ENCODE assay signal across 8 cellular contexts in genomic region chr3:190696777-190697501, GRCh38.
DNase-seq lines count a peak whose midpoint lies in the region; ATAC-seq, FAIRE-seq and TF ChIP-seq lines count a peak whose summit lies in the region.

No MANE protein-coding gene starts in this region.

- TF ChIP-seq CTCF in GM12875 (IDR thresholded peaks at IDR 0.05; ENCODE audit: borderline replicate concordance, insufficient read depth, low read depth, low read length): peak; percentile 22; the same call in 1 of the 2 replicates
- TF ChIP-seq CTCF in gastroesophageal sphincter (IDR thresholded peaks at IDR 0.05): peak; percentile 13 to 38 (median 28)
- TF ChIP-seq CTCF in testis (IDR thresholded peaks at IDR 0.05): peak; percentile 24 to 52 (median 33)

- WGBS in gastroesophageal sphincter (ENCODE audit: low coverage in 1 of 2), 2 donors: 30 to 50% methylated on average over 2 to 7 of the region's 7 CpGs
- WGBS in testis, 2 donors: 53 to 59% methylated on average over 7 of the region's 7 CpGs

- no peak overlapping the region for H3K4me3 Mint-ChIP-seq in stimulated activated effector memory CD8-positive, alpha-beta T cell treated with anti-CD3 and anti-CD28 coated beads, Interleukin-12 subunit alpha, Interleukin-12 subunit beta, amount 100 ng/mL, for 72 hours

- H3K4me1 ChIP-seq in gastroesophageal sphincter (no peaks in the 10 kb centered on the region), testis (no peaks in the 10 kb centered on the region)

- no peaks in the 10 kb centered on the region for H3K9me3 Mint-ChIP-seq in stimulated activated effector memory CD8-positive, alpha-beta T cell treated with anti-CD3 and anti-CD28 coated beads, Interleukin-12 subunit alpha, Interleukin-12 subunit beta, amount 100 ng/mL, for 72 hours

- intact Hi-C loops in testis (cut with DNase I; ENCODE audit: low total_unique reads): no loop called here

- H3K27ac ChIP-seq in gastroesophageal sphincter: no peak overlapping the region
- no peak overlapping the region for H3K27ac ChIP-seq in testis

- H3K36me3 Mint-ChIP-seq in stimulated activated effector memory CD8-positive, alpha-beta T cell treated with anti-CD3 and anti-CD28 coated beads, Interleukin-12 subunit alpha, Interleukin-12 subunit beta, amount 100 ng/mL, for 72 hours: no peaks in the 10 kb centered on the region

- H3K4me3 ChIP-seq in GM12875 (ENCODE audit: low read depth, low read length) (no peak overlapping the region), gastroesophageal sphincter (no peak overlapping the region), testis (no peak overlapping the region)

- H3K9me3 ChIP-seq in gastroesophageal sphincter: no peaks in the 10 kb centered on the region
- no peaks in the 10 kb centered on the region for H3K9me3 ChIP-seq in testis

- H3K36me3 ChIP-seq in gastroesophageal sphincter (no peaks in the 10 kb centered on the region), testis (ENCODE audit: low read depth, missing control alignments) (no peaks in the 10 kb centered on the region)

- FAIRE-seq in A204.1 (lab: Jason Lieb, UNC): peak; percentile 70

- TF ChIP-seq POLR2A in gastroesophageal sphincter (IDR thresholded peaks at IDR 0.05) (no peak), testis (IDR thresholded peaks at IDR 0.05) (no peak)

- DNase-seq in RPMI8226 (peak; percentile 33), testis (no peak), KG1 (lab: John Stamatoyannopoulos, UW) (no peak)
- no peak for DNase-seq in stimulated activated effector memory CD8-positive, alpha-beta T cell treated with anti-CD3 and anti-CD28 coated beads, Interleukin-12 subunit alpha, Interleukin-12 subunit beta, amount 100 ng/mL, for 72 hours (ENCODE audit: low spot score in 2 of 2)

- H3K27me3 ChIP-seq in gastroesophageal sphincter: no peaks in the 10 kb centered on the region
- H3K27me3 ChIP-seq in testis: no peaks in the 10 kb centered on the region

- no peak for ATAC-seq in gastroesophageal sphincter
- ATAC-seq in stimulated activated effector memory CD8-positive, alpha-beta T cell treated with anti-CD3 and anti-CD28 coated beads, Interleukin-12 subunit alpha, Interleukin-12 subunit beta, amount 100 ng/mL, for 72 hours: no peak
- ATAC-seq in HG02852 (IDR thresholded peaks at IDR 0.05; ENCODE audit: unreplicated experiment): no peak

- no peak overlapping the region for H3K27ac Mint-ChIP-seq in stimulated activated effector memory CD8-positive, alpha-beta T cell treated with anti-CD3 and anti-CD28 coated beads, Interleukin-12 subunit alpha, Interleukin-12 subunit beta, amount 100 ng/mL, for 72 hours

- H3K4me1 Mint-ChIP-seq in stimulated activated effector memory CD8-positive, alpha-beta T cell treated with anti-CD3 and anti-CD28 coated beads, Interleukin-12 subunit alpha, Interleukin-12 subunit beta, amount 100 ng/mL, for 72 hours: no peaks in the 10 kb centered on the region

- no peak for TF ChIP-seq EP300 in gastroesophageal sphincter (IDR thresholded peaks at IDR 0.05)
